8 cellular contexts compared by ENCODE assay signal in genomic region chr19:38869836-38870607, GRCh38. TPM values are rescaled to one million over a fixed set of nuclear protein-coding genes. Genes with fewer than 3 reads are reported as not detected.
DNase-seq lines count a peak whose midpoint lies in the region; ATAC-seq, FAIRE-seq and TF ChIP-seq lines count a peak whose summit lies in the region.

No MANE protein-coding gene starts in this region.

- H3K27ac ChIP-seq in heart right ventricle = peak overlapping the region in 9 of 10 donors; percentile 5 to 77 (median 44)
- peak overlapping the region in 1 of 2 donors; percentile 30 for H3K27ac ChIP-seq in prostate gland
- H3K27ac ChIP-seq in upper lobe of right lung = peak overlapping the region; percentile 21

- WGBS in heart right ventricle, 2 donors = 13 to 17% methylated on average over 62 of the region's 62 CpGs
- WGBS in prostate gland = 27% methylated on average over 45 of the region's 62 CpGs

- H3K9me3 ChIP-seq in heart right ventricle = no peaks in the 10 kb centered on the region
- no peaks in the 10 kb centered on the region for H3K9me3 ChIP-seq in prostate gland
- no peaks in the 10 kb centered on the region for H3K9me3 ChIP-seq in upper lobe of right lung

- no peak for FAIRE-seq in H54 (lab: Jason Lieb, UNC)

- TF ChIP-seq POLR2A in prostate gland (IDR thresholded peaks at IDR 0.05) (no peak), H54 (IDR thresholded peaks at IDR 0.05; ENCODE audit: low read depth, low read length) (no peak)

- H3K27me3 ChIP-seq in heart right ventricle = no peaks in the 10 kb centered on the region
- H3K27me3 ChIP-seq in prostate gland (replicated peaks; ENCODE audit: insufficient read depth) = no peaks in the 10 kb centered on the region
- H3K27me3 ChIP-seq in upper lobe of right lung = no peaks in the 10 kb centered on the region

- peaks cover 0 to 33% (median 18%) of the 10 kb centered on the region in 9 donors for H3K4me1 ChIP-seq in heart right ventricle
- H3K4me1 ChIP-seq in prostate gland (replicated peaks) = peaks cover 2% of the 10 kb centered on the region
- H3K4me1 ChIP-seq in upper lobe of right lung = peaks cover 17% of the 10 kb centered on the region

- H3K36me3 ChIP-seq in heart right ventricle = peaks cover 0 to 7% (median 0%) of the 10 kb centered on the region in 9 donors
- H3K36me3 ChIP-seq in prostate gland = no peaks in the 10 kb centered on the region
- no peaks in the 10 kb centered on the region for H3K36me3 ChIP-seq in upper lobe of right lung

- TF ChIP-seq CTCF in heart right ventricle (IDR thresholded peaks at IDR 0.05) (peak; percentile 70 to 92 (median 89)), prostate gland (IDR thresholded peaks at IDR 0.05) (peak; percentile 72 to 89 (median 86)), upper lobe of right lung (IDR thresholded peaks at IDR 0.05) (peak; percentile 87)

- DNase-seq in activated naive CD8-positive, alpha-beta T cell treated with anti-CD3 and anti-CD28 coated beads, Interleukin-2, amount 50 U/mL, for 16 hours (ENCODE audit: low read depth, low spot score) = peak; percentile 86
- DNase-seq in heart right ventricle (peak; percentile 79 to 88), prostate gland (ENCODE audit: low spot score) (peak; percentile 71), upper lobe of right lung (peak; percentile 97), H54 (ENCODE audit: insufficient read length, low spot score) (no peak)

- intact Hi-C loops in heart right ventricle (cut with DNase I) (loop anchor here in 1 of 10 donors (10.0 kb wide), 1 partner anchor 675 kb away; no protein-coding TSS in a partner anchor), prostate gland (cut with DNase I) (no loop called here), upper lobe of right lung (cut with DNase I) (no loop called here)

- ATAC-seq in GM18519 (IDR thresholded peaks at IDR 0.05; ENCODE audit: low FRiP score, unreplicated experiment) = peak; percentile 52
- ATAC-seq in HG03175 (IDR thresholded peaks at IDR 0.05; ENCODE audit: unreplicated experiment) = peak; percentile 72
- ATAC-seq in SK-N-SH treated with all-trans-retinoic acid at 6 μM for 48 hours = peak; percentile 95
- peak; percentile 89 to 95 (median 92) for ATAC-seq in heart right ventricle
- peak; percentile 98 for ATAC-seq in upper lobe of right lung

- H3K4me3 ChIP-seq in heart right ventricle (peak overlapping the region; percentile 32 to 74 (median 56)), prostate gland (peak overlapping the region; percentile 30 to 41), upper lobe of right lung (peak overlapping the region; percentile 53)

TF ChIP-seq in SK-N-SH treated with all-trans-retinoic acid at 6 μM for 48 hours, 23 proteins besides CTCF, POLR2A, EP300 and RAD21:
- TF ChIP-seq CSDC2 (CRISPR knock-in tag; IDR thresholded peaks at IDR 0.05) (no peak), ZFP30 (CRISPR knock-in tag; IDR thresholded peaks at IDR 0.05) (no peak), TCF4 (CRISPR knock-in tag; IDR thresholded peaks at IDR 0.05; ENCODE audit: borderline replicate concordance) (no peak), OSR1 (CRISPR knock-in tag; IDR thresholded peaks at IDR 0.05) (no peak), SNAI2 (CRISPR knock-in tag; IDR thresholded peaks at IDR 0.05) (no peak), ZC3H10 (CRISPR knock-in tag; IDR thresholded peaks at IDR 0.05) (no peak), RARB (CRISPR knock-in tag; IDR thresholded peaks at IDR 0.05) (no peak), TSHZ2 (CRISPR knock-in tag; IDR thresholded peaks at IDR 0.05) (no peak), CSRNP3 (CRISPR knock-in tag; IDR thresholded peaks at IDR 0.05) (no peak), BACH2 (CRISPR knock-in tag; IDR thresholded peaks at IDR 0.05; ENCODE audit: borderline replicate concordance) (no peak), POU6F1 (CRISPR knock-in tag; IDR thresholded peaks at IDR 0.05; ENCODE audit: borderline replicate concordance, low read depth) (no peak), CREB5 (CRISPR knock-in tag; IDR thresholded peaks at IDR 0.05; ENCODE audit: low read depth) (no peak), PPARA (CRISPR knock-in tag; IDR thresholded peaks at IDR 0.05; ENCODE audit: borderline replicate concordance) (no peak)
TF ChIP-seq in SK-N-SH treated with all-trans-retinoic acid at 6 μM for 48 hours: peak in this region for 0.

RNA-seq across cellular contexts. Expression of gene RINL, which starts 8.1 kb away (rescaled TPM):
- total RNA-seq in heart right ventricle (1 to 10 TPM; 1.6 to 7.0 (median 2.8) TPM), prostate gland (10 to 100 TPM in 1 of 2 donors, 1 to 10 TPM in 1; 3.1 to 10.2 TPM), upper lobe of right lung (12.0 TPM)
- 10 to 100 TPM in 1 of 2 donors, 1 to 10 TPM in 1; 4.6 to 14.5 TPM for polyA plus RNA-seq in heart right ventricle

RNA-seq across cellular contexts. Expression of gene HNRNPL, which starts 20.2 kb away (rescaled TPM):
- total RNA-seq in heart right ventricle (100 to 1,000 TPM; 134 to 196 (median 170) TPM), prostate gland (100 to 1,000 TPM; 210 to 231 TPM), upper lobe of right lung (248 TPM)
- 100 to 1,000 TPM; 130 to 181 TPM for polyA plus RNA-seq in heart right ventricle

RNA-seq across cellular contexts. Expression of gene SIRT2, which starts 29.4 kb away (rescaled TPM):
- total RNA-seq in heart right ventricle (100 to 1,000 TPM in 1 of 10 donors, 10 to 100 TPM in 9; 51.7 to 103 (median 72.6) TPM), prostate gland (10 to 100 TPM; 55.8 to 89.0 TPM), upper lobe of right lung (59.2 TPM)
- polyA plus RNA-seq in heart right ventricle = 10 to 100 TPM; 46.3 to 86.0 TPM

RNA-seq across cellular contexts. Expression of gene NFKBIB, which starts 29.7 kb away (rescaled TPM):
- total RNA-seq in heart right ventricle (10 to 100 TPM; 16.1 to 26.6 (median 21.6) TPM), prostate gland (10 to 100 TPM; 29.8 to 50.6 TPM), upper lobe of right lung (25.5 TPM)
- 10 to 100 TPM; 31.5 to 79.8 TPM for polyA plus RNA-seq in heart right ventricle

RNA-seq across cellular contexts. Expression of gene ECH1, which starts 38.4 kb away (rescaled TPM):
- 100 to 1,000 TPM; 418 to 987 (median 671) TPM for total RNA-seq in heart right ventricle
- 1,000 to 10,000 TPM in 1 of 2 donors, 100 to 1,000 TPM in 1; 446 to 1,208 TPM for polyA plus RNA-seq in heart right ventricle
- total RNA-seq in prostate gland = 100 to 1,000 TPM; 129 to 158 TPM
- total RNA-seq in upper lobe of right lung = 210 TPM
